17 cellular contexts compared by ENCODE assay signal in genomic region chr6:35972471-35972985, GRCh38. TPM values are rescaled to one million over a fixed set of nuclear protein-coding genes. Genes with fewer than 3 reads are reported as not detected.
DNase-seq lines count a peak whose midpoint lies in the region; ATAC-seq and TF ChIP-seq lines count a peak whose summit lies in the region.
"Had no signal": no experiment of that assay in that cellular context is flagged by ENCODE, and none has a peak within 500 bp of the region (broad histone marks: within the 10 kb centered on the region; RNA-seq: fewer than 3 reads in every experiment).

No MANE protein-coding gene starts in this region.

- H3K27me3 ChIP-seq in Caco-2 (replicated peaks; ENCODE audit: control insufficient read depth, insufficient read depth, low read length) (no peaks in the 10 kb centered on the region), MG63 (no peaks in the 10 kb centered on the region)
- H3K27me3 ChIP-seq: ovary had no signal

- no TSS peak for BruUV-seq in Caco-2 (replicated peaks; lab: Mats Ljungman, UMichigan)

- peak; percentile 62 to 72 for DNase-seq in Caco-2
- DNase-seq in MG63 = peak; percentile 82
- peak; percentile 74 to 87 for DNase-seq in cerebellar nuclear complex (lab: John Stamatoyannopoulos, UW)
- DNase-seq in mesothelial cell of epicardium (ENCODE audit: low spot score in 2 of 2, unreplicated experiment in 2 of 2) = no peak
- DNase-seq in EL = no peak
- no peak for DNase-seq in GF-D8 (lab: John Stamatoyannopoulos, UW)
- DNase-seq in activated naive CD4-positive, alpha-beta T cell treated with Interleukin-2 at 50 U/mL for 16 hours = no peak
- DNase-seq in activated CD4-positive, alpha-beta T cell treated with anti-CD3 and anti-CD28 coated beads for 36 hours = no peak
- DNase-seq: activated CD4-positive, alpha-beta T cell treated with anti-CD3 and anti-CD28 coated beads for 4 hours; activated effector memory CD4-positive, alpha-beta T cell treated with anti-CD3 and anti-CD28 coated beads, Interleukin-2, amount 50 U/mL, for 16 hours; CD4-positive, CD25-positive, alpha-beta regulatory T cell; Karpas-422; left colon; NCI-H510A; stimulated activated CD4-positive, alpha-beta T cell treated with anti-CD3 and anti-CD28 coated beads, Interleukin-2, amount 100 ng/mL, for 24 hours; stimulated activated naive B cell treated with anti-CD40 and anti-IgM and Interleukin-4, amounts not matched to agents 10 μg/mL and 1 μg/mL and 100 μg/mL, for 72 hours had no signal

- peaks cover 21% of the 10 kb centered on the region for H3K4me1 Mint-ChIP-seq in Caco-2 (ENCODE audit: low read depth, unreplicated experiment)
- peaks cover 3% of the 10 kb centered on the region for H3K4me1 Mint-ChIP-seq in mesothelial cell of epicardium
- H3K4me1 Mint-ChIP-seq in activated CD4-positive, alpha-beta T cell treated with anti-CD3 and anti-CD28 coated beads for 36 hours = peaks cover 10% of the 10 kb centered on the region

- H3K27me3 Mint-ChIP-seq in Caco-2 (ENCODE audit: insufficient read depth, unreplicated experiment) (no peaks in the 10 kb centered on the region), mesothelial cell of epicardium (ENCODE audit: low read depth) (no peaks in the 10 kb centered on the region)
- no peaks in the 10 kb centered on the region for H3K27me3 Mint-ChIP-seq in activated CD4-positive, alpha-beta T cell treated with anti-CD3 and anti-CD28 coated beads for 36 hours

- TF ChIP-seq CTCF in Caco-2 (IDR thresholded peaks at IDR 0.05; ENCODE audit: insufficient read depth in 1 of 2, low read depth in 1 of 2, low read length in 1 of 2, severe bottlenecking in 1 of 2, unreplicated experiment in 1 of 2) (peak; percentile 41 to 44), mesothelial cell of epicardium (IDR thresholded peaks at IDR 0.05; ENCODE audit: unreplicated experiment) (no peak)

- POLR2A ChIA-PET in Caco-2 (lab: Charles Lee) = no interaction called here
- POLR2A ChIA-PET in activated CD4-positive, alpha-beta T cell treated with anti-CD3 and anti-CD28 coated beads for 36 hours (lab: Charles Lee) = no interaction called here

- ATAC-seq in activated CD4-positive, alpha-beta T cell treated with anti-CD3 and anti-CD28 coated beads for 36 hours = no peak
- ATAC-seq: left colon; stimulated activated naive B cell treated with anti-CD40 and anti-IgM and Interleukin-4, amounts not matched to agents 10 μg/mL and 1 μg/mL and 100 μg/mL, for 72 hours had no signal

- H3K36me3 ChIP-seq in Caco-2 (ENCODE audit: control insufficient read depth, insufficient read depth, low read length) = no peaks in the 10 kb centered on the region
- no peaks in the 10 kb centered on the region for H3K36me3 ChIP-seq in MG63
- H3K36me3 ChIP-seq: ovary had no signal

- peaks cover 28% of the 10 kb centered on the region for H3K4me1 ChIP-seq in Caco-2

- H3K4me3 ChIP-seq in Caco-2 (ENCODE audit: low read depth, low read length) = no peak overlapping the region
- H3K4me3 ChIP-seq in MG63 = no peak overlapping the region
- H3K4me3 ChIP-seq: ovary had no signal

- H3K36me3 Mint-ChIP-seq in Caco-2 (ENCODE audit: insufficient read depth, unreplicated experiment) (peaks cover 6% of the 10 kb centered on the region), mesothelial cell of epicardium (no peaks in the 10 kb centered on the region)
- no peaks in the 10 kb centered on the region for H3K36me3 Mint-ChIP-seq in activated CD4-positive, alpha-beta T cell treated with anti-CD3 and anti-CD28 coated beads for 36 hours (ENCODE audit: low read depth)
- H3K36me3 Mint-ChIP-seq: CD4-positive, CD25-positive, alpha-beta regulatory T cell; stimulated activated naive B cell treated with anti-CD40 and anti-IgM and Interleukin-4, amounts not matched to agents 10 μg/mL and 1 μg/mL and 100 μg/mL, for 72 hours had no signal

- H3K4me3 Mint-ChIP-seq in Caco-2 (ENCODE audit: unreplicated experiment) = no peak overlapping the region
- H3K4me3 Mint-ChIP-seq in mesothelial cell of epicardium = no peak overlapping the region
- no peak overlapping the region for H3K4me3 Mint-ChIP-seq in activated CD4-positive, alpha-beta T cell treated with anti-CD3 and anti-CD28 coated beads for 36 hours
- H3K4me3 Mint-ChIP-seq: CD4-positive, CD25-positive, alpha-beta regulatory T cell; stimulated activated naive B cell treated with anti-CD40 and anti-IgM and Interleukin-4, amounts not matched to agents 10 μg/mL and 1 μg/mL and 100 μg/mL, for 72 hours had no signal

- CTCF ChIA-PET in Caco-2 (lab: Charles Lee) = no interaction called here
- CTCF ChIA-PET in activated CD4-positive, alpha-beta T cell treated with anti-CD3 and anti-CD28 coated beads for 36 hours (lab: Charles Lee) = no interaction called here

- H3K27ac Mint-ChIP-seq in Caco-2 (ENCODE audit: unreplicated experiment) = peak overlapping the region; percentile 14
- peak overlapping the region; percentile 5 for H3K27ac Mint-ChIP-seq in mesothelial cell of epicardium
- no peak overlapping the region for H3K27ac Mint-ChIP-seq in activated CD4-positive, alpha-beta T cell treated with anti-CD3 and anti-CD28 coated beads for 36 hours
- H3K27ac Mint-ChIP-seq: CD4-positive, CD25-positive, alpha-beta regulatory T cell; stimulated activated naive B cell treated with anti-CD40 and anti-IgM and Interleukin-4, amounts not matched to agents 10 μg/mL and 1 μg/mL and 100 μg/mL, for 72 hours had no signal

- H3K9me3 ChIP-seq in Caco-2 (no peaks in the 10 kb centered on the region), MG63 (no peaks in the 10 kb centered on the region)
- H3K9me3 ChIP-seq: ovary had no signal

- intact Hi-C loops in Caco-2 (cut with micrococcal nuclease; ENCODE audit: unreplicated experiment) = no loop called here
- intact Hi-C loops in activated CD4-positive, alpha-beta T cell treated with anti-CD3 and anti-CD28 coated beads for 36 hours (cut with DNase I, micrococcal nuclease) = no loop called here

- no peaks in the 10 kb centered on the region for H3K9me3 Mint-ChIP-seq in Caco-2 (ENCODE audit: unreplicated experiment)
- H3K9me3 Mint-ChIP-seq in mesothelial cell of epicardium = no peaks in the 10 kb centered on the region
- H3K9me3 Mint-ChIP-seq in activated CD4-positive, alpha-beta T cell treated with anti-CD3 and anti-CD28 coated beads for 36 hours (ENCODE audit: low read depth) = no peaks in the 10 kb centered on the region
- H3K9me3 Mint-ChIP-seq: CD4-positive, CD25-positive, alpha-beta regulatory T cell; stimulated activated naive B cell treated with anti-CD40 and anti-IgM and Interleukin-4, amounts not matched to agents 10 μg/mL and 1 μg/mL and 100 μg/mL, for 72 hours had no signal

RNA-seq across cellular contexts. Expression of gene SRPK1, which starts 51.6 kb away (rescaled TPM):
- total RNA-seq in Caco-2 (2022) (114 and 124 TPM in 2 replicates), mesothelial cell of epicardium (70.2 to 71.9 TPM (median 71.0 TPM) in 3 replicates)
- 20.7 and 46.6 TPM in 2 replicates for total RNA-seq in MG63 (2014; rRNA removed; shearing (Covaris generic); ENCODE audit: low replicate concordance)
- total RNA-seq in activated CD4-positive, alpha-beta T cell treated with anti-CD3 and anti-CD28 coated beads for 36 hours = 100 to 1,000 TPM; 100 to 118 TPM

RNA-seq across cellular contexts. Expression of gene SLC26A8, which starts 51.9 kb away (rescaled TPM):
- 1.4 and 1.8 TPM in 2 replicates for total RNA-seq in Caco-2 (2022)
- not detected in 2 replicates for total RNA-seq in MG63 (2014; rRNA removed; shearing (Covaris generic); ENCODE audit: low replicate concordance)
- total RNA-seq in mesothelial cell of epicardium = 0.27 to 0.38 TPM (median 0.29 TPM) in 3 replicates
- not detected for total RNA-seq in activated CD4-positive, alpha-beta T cell treated with anti-CD3 and anti-CD28 coated beads for 36 hours
- total RNA-seq: CD4-positive, CD25-positive, alpha-beta regulatory T cell had no signal

RNA-seq across cellular contexts. Expression of gene MAPK14, which starts 55.1 kb away (rescaled TPM):
- total RNA-seq in Caco-2 (2022) (69.3 and 72.0 TPM in 2 replicates), mesothelial cell of epicardium (51.1 to 54.8 TPM (median 54.8 TPM) in 3 replicates)
- total RNA-seq in MG63 (2014; rRNA removed; shearing (Covaris generic); ENCODE audit: low replicate concordance) = 24.7 and 28.6 TPM in 2 replicates
- 10 to 100 TPM; 39.1 to 44.0 TPM for total RNA-seq in activated CD4-positive, alpha-beta T cell treated with anti-CD3 and anti-CD28 coated beads for 36 hours

Comparison
In these comparisons a context has a peak if more than half of its experiments do, and no peak if none do; other contexts are left out.
1. DNase-seq: peak in Caco-2 (2 of 2), MG63 (single experiment) and cerebellar nuclear complex (2 of 2); none in mesothelial cell of epicardium (0 of 2), EL (single experiment), GF-D8 (single experiment), activated naive CD4-positive, alpha-beta T cell treated with Interleukin-2 at 50 U/mL for 16 hours (single experiment) and activated CD4-positive, alpha-beta T cell treated with anti-CD3 and anti-CD28 coated beads for 36 hours (single experiment).